8 cellular contexts compared by ENCODE assay signal in genomic region chr17:38752119-38752929, GRCh38. TPM values are rescaled to one million over a fixed set of nuclear protein-coding genes. Genes with fewer than 3 reads are reported as not detected.
DNase-seq lines count a peak whose midpoint lies in the region; ATAC-seq and TF ChIP-seq lines count a peak whose summit lies in the region.

Gene PSMB3 (plus strand): TSS chr17:38752741. CDS start chr17:38752827, 86 bp downstream.

- peaks cover 25% of the 10 kb centered on the region for H3K36me3 ChIP-seq in right atrium auricular region
- peaks cover 3 to 37% of the 10 kb centered on the region in 2 donors for H3K36me3 ChIP-seq in psoas muscle (ENCODE audit: insufficient read depth in 1 of 2, low read depth in 1 of 2)
- peaks cover 4% of the 10 kb centered on the region for H3K36me3 ChIP-seq in urinary bladder (ENCODE audit: insufficient read depth)

- intact Hi-C loops in psoas muscle (cut with DNase I) = loop anchor here in 1 of 2 donors (5.0 to 10.0 kb wide), 2 partner anchors 72 to 400 kb away; partner anchors contain the start of genes CWC25 and PLXDC1

- peak within 1 kb of the TSS; percentile 71 to 78 for H3K4me3 ChIP-seq in right atrium auricular region
- H3K4me3 ChIP-seq in psoas muscle = peak within 1 kb of the TSS; percentile 79
- H3K4me3 ChIP-seq in urinary bladder (ENCODE audit: low read depth, low read length) = peak within 1 kb of the TSS; percentile 82

- peak; percentile 73 for TF ChIP-seq POLR2A in GM18505 (IDR thresholded peaks at IDR 0.05; ENCODE audit: borderline replicate concordance, extremely low read depth, insufficient read depth, insufficient read length)

- H3K27me3 ChIP-seq in right atrium auricular region (no peaks in the 10 kb centered on the region), psoas muscle (ENCODE audit: insufficient read depth in 3 of 3, low read length in 2 of 3) (peaks cover 0 to 42% (median 8%) of the 10 kb centered on the region in 3 donors)

- no peak for TF ChIP-seq CTCF in right atrium auricular region (IDR thresholded peaks at IDR 0.05)
- no peak for TF ChIP-seq CTCF in psoas muscle (IDR thresholded peaks at IDR 0.05)

- H3K9me3 ChIP-seq in right atrium auricular region = no peaks in the 10 kb centered on the region
- H3K9me3 ChIP-seq in psoas muscle = no peaks in the 10 kb centered on the region

- DNase-seq in NCI-H187 treated with DMSO at 0.1 percent for 48 hours (lab: John Stamatoyannopoulos, UW) (peak; percentile 99), T-helper 2 cell (peak; percentile 83 to 100 (median 95)), right atrium auricular region (ENCODE audit: low spot score) (peak; percentile 100), psoas muscle (peak; percentile 96 to 98)

- WGBS in psoas muscle, 3 donors = 0 to 1% (median 0%) methylated on average over 46 of the region's 46 CpGs
- WGBS in urinary bladder = under 1% methylated on average over 46 of the region's 46 CpGs

- ATAC-seq in GM18505 (IDR thresholded peaks at IDR 0.05; ENCODE audit: unreplicated experiment) (peak; percentile 77), HG02970 (IDR thresholded peaks at IDR 0.05; ENCODE audit: low FRiP score, unreplicated experiment) (peak; percentile 81), psoas muscle (peak; percentile 90 to 94 (median 92))

- H3K4me1 ChIP-seq in right atrium auricular region (peaks cover 0 to 53% of the 10 kb centered on the region in 2 donors), psoas muscle (peaks cover 32% of the 10 kb centered on the region), urinary bladder (ENCODE audit: insufficient read depth) (no peaks in the 10 kb centered on the region)

- H3K27ac ChIP-seq in angular gyrus (ENCODE audit: low read depth, low read length) (peak within 1 kb of the TSS; percentile 79), right atrium auricular region (peak within 1 kb of the TSS; percentile 91 to 96), psoas muscle (peak within 1 kb of the TSS; percentile 92), urinary bladder (ENCODE audit: low read depth) (peak within 1 kb of the TSS; percentile 68)

RNA-seq across cellular contexts. Expression of gene PSMB3, which starts in this region (rescaled TPM):
- 100 to 1,000 TPM; 185 to 200 TPM for total RNA-seq in right atrium auricular region
- total RNA-seq in psoas muscle = 100 to 1,000 TPM; 112 to 209 (median 184) TPM
- 100 to 1,000 TPM; 286 to 463 (median 332) TPM for polyA plus RNA-seq in psoas muscle
- 97.5 TPM for total RNA-seq in urinary bladder
- 202 TPM for polyA plus RNA-seq in urinary bladder

Comparison
In these comparisons a context has a peak if more than half of its experiments do, and no peak if none do; other contexts are left out.
1. Peak in every context shown above with its lines: DNase-seq, ATAC-seq, H3K4me3 ChIP-seq and H3K27ac ChIP-seq.